ENCODE assay signal across 8 cellular contexts in the genomic region with DNA sequence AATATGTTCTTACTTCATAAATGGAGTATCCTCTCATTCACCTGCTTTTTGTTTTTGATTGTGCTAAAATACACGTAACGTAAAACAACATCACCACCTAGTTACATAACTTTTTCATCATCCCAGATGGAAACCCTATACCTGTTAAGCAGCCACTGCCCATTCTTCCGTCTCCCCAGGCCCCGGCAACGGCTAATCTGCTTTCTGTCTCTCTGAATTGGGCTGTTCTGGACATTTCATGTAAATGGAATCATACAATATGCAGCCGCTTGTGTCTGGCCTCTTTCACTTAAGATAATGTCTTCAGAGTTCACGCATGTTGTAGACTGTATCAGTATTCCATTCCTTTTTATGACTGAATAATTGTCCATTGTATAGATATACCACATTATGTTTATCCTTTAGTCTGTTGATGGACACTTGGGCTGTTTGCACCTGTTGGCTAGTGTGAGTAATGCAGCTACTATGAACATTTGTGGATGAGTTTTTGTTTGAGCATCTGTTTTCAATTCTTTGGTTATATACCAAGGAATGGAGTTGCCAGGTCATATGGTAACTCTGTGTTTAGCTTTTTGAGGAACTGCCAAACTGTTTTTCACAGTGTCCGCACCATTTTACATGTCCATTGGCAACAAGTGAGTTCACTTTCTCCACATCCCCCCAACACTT. TPM values are rescaled to one million over a fixed set of nuclear protein-coding genes. Genes with fewer than 3 reads are reported as not detected.
A peak's percentile ranks its signal among the peaks of the same experiment; 100 is the strongest.
DNase-seq lines count a peak whose midpoint lies in the region; ATAC-seq and TF ChIP-seq lines count a peak whose summit lies in the region.

No MANE protein-coding gene starts in this region.

- peak overlapping the region in 1 of 2 experiments; percentile 60; a peak in 1 of 4 replicates for H3K27ac ChIP-seq in SK-N-SH (ENCODE audit: low read depth in 2 of 2, low read length in 1 of 2)
- peak overlapping the region; percentile 31 for H3K27ac ChIP-seq in fibroblast of lung (ENCODE audit: insufficient read depth, low read length)

- H2AFZ ChIP-seq in SK-N-SH (ENCODE audit: low read depth) (no peak overlapping the region), fibroblast of lung (ENCODE audit: low read length) (no peak overlapping the region)

- peaks cover 22 to 28% of the 10 kb centered on the region in 2 donors for H3K36me3 Mint-ChIP-seq in stimulated activated naive B cell treated with anti-CD40 and anti-IgM and Interleukin-4, amounts not matched to agents 10 μg/mL and 1 μg/mL and 100 μg/mL, for 72 hours

- no peaks in the 10 kb centered on the region for H3K27me3 Mint-ChIP-seq in stimulated activated naive B cell treated with anti-CD40 and anti-IgM and Interleukin-4, amounts not matched to agents 10 μg/mL and 1 μg/mL and 100 μg/mL, for 72 hours

- in situ Hi-C loops in GM13977 (cut with MboI; ENCODE audit: low pct_unique_long_range_greater_than_20kb, low sequenced_read_pairs, unreplicated experiment), result no loop called here

- peak overlapping the region; percentile 4 for H3K27ac Mint-ChIP-seq in stimulated activated naive B cell treated with anti-CD40 and anti-IgM and Interleukin-4, amounts not matched to agents 10 μg/mL and 1 μg/mL and 100 μg/mL, for 72 hours

- TF ChIP-seq CTCF in GM13977 (IDR thresholded peaks at IDR 0.05; ENCODE audit: extremely low read depth, insufficient read depth, missing control alignments) (peak; percentile 25), SK-N-SH (IDR thresholded peaks at IDR 0.05) (peak; percentile 49), fibroblast of lung (conservative IDR thresholded peaks at IDR 0.05 in 1 of 2, IDR thresholded peaks at IDR 0.05 in 1 of 2; ENCODE audit: low read depth in 1 of 2, low read length in 2 of 2) (peak in 1 of 2 donors; percentile 31)

- peaks cover 2 to 11% of the 10 kb centered on the region in 2 experiments for H3K36me3 ChIP-seq in SK-N-SH (replicated peaks in 1 of 2; ENCODE audit: control insufficient read depth in 1 of 2, insufficient read depth in 2 of 2, low read length in 1 of 2)
- H3K36me3 ChIP-seq in fibroblast of lung (ENCODE audit: control insufficient read depth, insufficient read depth, low read length), result peaks cover 6% of the 10 kb centered on the region

- no peaks in the 10 kb centered on the region for H3K9me3 Mint-ChIP-seq in stimulated activated naive B cell treated with anti-CD40 and anti-IgM and Interleukin-4, amounts not matched to agents 10 μg/mL and 1 μg/mL and 100 μg/mL, for 72 hours

- TF ChIP-seq EP300 in SK-N-SH (IDR thresholded peaks at IDR 0.05; ENCODE audit: borderline replicate concordance in 1 of 2, low read depth in 1 of 2, low read length in 1 of 2), result peak in 1 of 2 experiments; percentile 39; a peak in 1 of 4 replicates

- H4K20me1 ChIP-seq in SK-N-SH (ENCODE audit: insufficient read depth) (peaks cover 61% of the 10 kb centered on the region), fibroblast of lung (ENCODE audit: control insufficient read depth, extremely low read depth, insufficient read depth, low read length) (peaks cover 3% of the 10 kb centered on the region)

- no peak for ATAC-seq in stimulated activated naive B cell treated with anti-CD40 and anti-IgM and Interleukin-4, amounts not matched to agents 10 μg/mL and 1 μg/mL and 100 μg/mL, for 72 hours (replicated peaks)
- ATAC-seq in HG02588 (IDR thresholded peaks at IDR 0.05; ENCODE audit: unreplicated experiment), result no peak
- ATAC-seq in esophagus mucosa, result no peak
- ATAC-seq in HG02884 (IDR thresholded peaks at IDR 0.05; ENCODE audit: unreplicated experiment), result no peak

- POLR2A ChIA-PET in SK-N-SH (lab: Yijun Ruan, JAX), result no interaction called here

- WGBS in SK-N-SH (ENCODE audit: low lambda C conversion rate), result 81% methylated on average over 8 of the region's 8 CpGs

- peaks cover 26 to 31% of the 10 kb centered on the region in 2 experiments for H3K4me1 ChIP-seq in SK-N-SH (ENCODE audit: control insufficient read depth in 1 of 2, insufficient read depth in 2 of 2, low read depth in 1 of 2, low read length in 1 of 2)
- H3K4me1 ChIP-seq in fibroblast of lung (ENCODE audit: control insufficient read depth, extremely low read depth, insufficient read depth, low read length), result peaks cover 18% of the 10 kb centered on the region

- CTCF ChIA-PET in SK-N-SH (lab: Yijun Ruan, JAX), result interaction anchor here (0.9 to 1.7 kb wide), 11 partner anchors 10 to 496 kb away, joined by 3 to 10 read pairs (median 4); no protein-coding TSS in a partner anchor

- peaks cover 44 to 82% of the 10 kb centered on the region in 2 donors for H3K4me1 Mint-ChIP-seq in stimulated activated naive B cell treated with anti-CD40 and anti-IgM and Interleukin-4, amounts not matched to agents 10 μg/mL and 1 μg/mL and 100 μg/mL, for 72 hours

- H3K9me3 ChIP-seq in SK-N-SH (no peaks in the 10 kb centered on the region), fibroblast of lung (ENCODE audit: control insufficient read depth, insufficient read depth, low read depth, low read length) (no peaks in the 10 kb centered on the region)

- H3K9ac ChIP-seq in SK-N-SH, result peak overlapping the region; percentile 85; the same call in 1 of the 2 replicates
- no peak overlapping the region for H3K9ac ChIP-seq in fibroblast of lung (ENCODE audit: insufficient read depth, low read length)

- no peak for TF ChIP-seq RAD21 in SK-N-SH (IDR thresholded peaks at IDR 0.05; ENCODE audit: low read length)

- peak overlapping the region; percentile 95 for H3K4me2 ChIP-seq in SK-N-SH
- H3K4me2 ChIP-seq in fibroblast of lung (ENCODE audit: extremely low read depth, insufficient read depth, low read length), result no peak overlapping the region

- peaks cover 29% of the 10 kb centered on the region for H3F3A ChIP-seq in SK-N-SH (replicated peaks; ENCODE audit: insufficient read depth)

- peak; percentile 42 for DNase-seq in AG08395 (ENCODE audit: low spot score)
- DNase-seq in GM13977 (ENCODE audit: low spot score), result peak; percentile 52
- DNase-seq in SK-N-SH, result no peak
- DNase-seq in fibroblast of lung (ENCODE audit: low read depth in 2 of 2), result peak; percentile 57 to 75
- DNase-seq in stimulated activated naive B cell treated with anti-CD40 and anti-IgM and Interleukin-4, amounts not matched to agents 10 μg/mL and 1 μg/mL and 100 μg/mL, for 72 hours, result no peak

- peak overlapping the region; percentile 91 to 92 for H3K4me3 Mint-ChIP-seq in stimulated activated naive B cell treated with anti-CD40 and anti-IgM and Interleukin-4, amounts not matched to agents 10 μg/mL and 1 μg/mL and 100 μg/mL, for 72 hours

- no peaks in the 10 kb centered on the region for H3K9me2 ChIP-seq in SK-N-SH

- H3K79me2 ChIP-seq in SK-N-SH (ENCODE audit: insufficient read depth) (peaks cover 65% of the 10 kb centered on the region), fibroblast of lung (ENCODE audit: control insufficient read depth, insufficient read depth, low read length) (peaks cover 65% of the 10 kb centered on the region)

- no peaks in the 10 kb centered on the region for H3K27me3 ChIP-seq in SK-N-SH (ENCODE audit: insufficient read depth)
- no peaks in the 10 kb centered on the region for H3K27me3 ChIP-seq in fibroblast of lung (ENCODE audit: control insufficient read depth, insufficient read depth, low read length)

- peak overlapping the region in 1 of 2 experiments; percentile 90; a peak in 2 of 4 replicates for H3K4me3 ChIP-seq in SK-N-SH (ENCODE audit: low read depth in 2 of 2, low read length in 1 of 2)
- H3K4me3 ChIP-seq in fibroblast of lung (replicated peaks in 1 of 4; ENCODE audit: control extremely low read depth in 1 of 4, insufficient read depth in 1 of 4, low read depth in 3 of 4, low read length in 4 of 4), result peak overlapping the region in 3 of 4 experiments; percentile 75 to 82 (median 79)

TF ChIP-seq in SK-N-SH, 30 proteins besides CTCF, POLR2A, EP300 and RAD21 (continues in another document):
- TF ChIP-seq NFIC (IDR thresholded peaks at IDR 0.05; ENCODE audit: borderline replicate concordance) (peak; percentile 55; the same call in 1 of the 2 replicates), FOXJ3 (CRISPR knock-in tag; IDR thresholded peaks at IDR 0.05) (no peak), SIN3A (IDR thresholded peaks at IDR 0.05; ENCODE audit: borderline replicate concordance, low read depth, low read length) (no peak), JUND (IDR thresholded peaks at IDR 0.05) (peak; percentile 78; the same call in 1 of the 2 replicates), SMC3 (IDR thresholded peaks at IDR 0.05; ENCODE audit: low read depth, low read length) (no peak), GABPA (IDR thresholded peaks at IDR 0.05; ENCODE audit: low read depth) (no peak), RFX5 (IDR thresholded peaks at IDR 0.05; ENCODE audit: low read length) (no peak), USF1 (IDR thresholded peaks at IDR 0.05; ENCODE audit: borderline replicate concordance, low read depth) (no peak), YY1 (IDR thresholded peaks at IDR 0.05; ENCODE audit: low read depth) (no peak)

RNA-seq across cellular contexts. Expression of gene SUN1, which starts 14.1 kb away (rescaled TPM):
- polyA plus RNA-seq in SK-N-SH (2012; rRNA removed) (369 and 560 TPM in 2 replicates), fibroblast of lung (157 and 220 TPM in 2 replicates)
- polyA plus RNA-seq in SK-N-SH (2012; cell fraction: cytosol; rRNA removed), result 137 and 282 TPM in 2 replicates
- polyA plus RNA-seq in SK-N-SH (2012; cell fraction: nucleus; rRNA removed), result 1,170 and 1,470 TPM in 2 replicates
- total RNA-seq in fibroblast of lung (92.7 and 185 TPM in 2 replicates), esophagus mucosa (63.0 TPM)
- polyA plus RNA-seq in fibroblast of lung (2012), result 88.9 and 139 TPM in 2 replicates
- polyA minus RNA-seq in fibroblast of lung (ENCODE audit: low replicate concordance), result 247 and 378 TPM in 2 replicates

RNA-seq across cellular contexts. Expression of gene GET4, which starts 58.2 kb away (rescaled TPM):
- polyA plus RNA-seq in SK-N-SH (2012; rRNA removed), result 63.1 and 65.4 TPM in 2 replicates
- polyA plus RNA-seq in SK-N-SH (2012; cell fraction: cytosol; rRNA removed), result 20.4 and 32.7 TPM in 2 replicates
- 341 and 380 TPM in 2 replicates for polyA plus RNA-seq in SK-N-SH (2012; cell fraction: nucleus; rRNA removed)
- total RNA-seq in fibroblast of lung, result 21.6 and 23.1 TPM in 2 replicates
- polyA plus RNA-seq in fibroblast of lung, result 13.4 and 15.9 TPM in 2 replicates
- 18.0 and 26.5 TPM in 2 replicates for polyA plus RNA-seq in fibroblast of lung (2012)
- polyA minus RNA-seq in fibroblast of lung (ENCODE audit: low replicate concordance), result 1.3 and 6.9 TPM in 2 replicates
- 21.6 TPM for total RNA-seq in esophagus mucosa

Comparison
In these comparisons a context has a peak if more than half of its experiments do, and no peak if none do; other contexts are left out.
1. DNase-seq: peak in AG08395 (single experiment), GM13977 (single experiment) and fibroblast of lung (2 of 2); none in SK-N-SH (single experiment) and stimulated activated naive B cell treated with anti-CD40 and anti-IgM and Interleukin-4, amounts not matched to agents 10 μg/mL and 1 μg/mL and 100 μg/mL, for 72 hours (single experiment).